Comparison of ENCODE assay signal across 24 cellular contexts in the genomic region with DNA sequence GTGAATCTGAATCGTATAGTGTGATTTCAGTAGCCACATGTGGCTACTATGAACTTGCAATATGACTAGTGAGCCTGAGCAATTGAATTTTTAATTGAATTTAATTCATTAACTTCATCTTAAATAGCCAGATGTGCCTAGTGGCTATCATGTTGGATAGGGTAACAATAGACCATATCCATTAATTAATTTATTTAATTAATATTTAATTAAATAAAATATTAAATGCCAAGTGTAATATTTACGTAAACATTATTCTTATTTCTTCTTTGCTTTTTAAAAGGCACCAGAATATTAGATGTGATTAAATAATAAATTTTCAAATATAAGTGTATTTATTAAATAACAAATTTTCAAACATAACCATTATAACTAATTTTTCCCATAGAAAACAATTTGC.
DNase-seq lines count a peak whose midpoint lies in the region; ATAC-seq, FAIRE-seq and TF ChIP-seq lines count a peak whose summit lies in the region.
"Had no signal": no experiment of that assay in that cellular context is flagged by ENCODE, and none has a peak within 500 bp of the region (broad histone marks: within the 10 kb centered on the region; RNA-seq: fewer than 3 reads in every experiment).

No MANE protein-coding gene starts in this region.

- no peak overlapping the region for H3K4me3 ChIP-seq in kidney (ENCODE audit: low read length in 2 of 2)
- H3K4me3 ChIP-seq: A549, BLaER1, GM12878 had no signal

- ATAC-seq in GM19035 (IDR thresholded peaks at IDR 0.05; ENCODE audit: unreplicated experiment) = no peak
- no peak for ATAC-seq in GM19351 (IDR thresholded peaks at IDR 0.05; ENCODE audit: unreplicated experiment)
- ATAC-seq: A549; CD8-positive, alpha-beta T cell; GM12878 had no signal

- H3K27ac ChIP-seq in kidney (ENCODE audit: low read depth in 2 of 2, low read length in 2 of 2) = no peak overlapping the region
- H3K27ac ChIP-seq: 22Rv1, A549, BLaER1 had no signal

- TF ChIP-seq CTCF in kidney (IDR thresholded peaks at IDR 0.05; ENCODE audit: borderline replicate concordance, extremely low read depth, insufficient read depth) = no peak

- no peak for DNase-seq in kidney
- DNase-seq in NCI-H2196 (lab: John Stamatoyannopoulos, UW; ENCODE audit: unreplicated experiment) = no peak
- no peak for DNase-seq in AG08395 (ENCODE audit: low spot score)
- DNase-seq: BE2C; C1 segment of cervical spinal cord; Caco-2; Calu3; CD4-positive, CD25-positive, alpha-beta regulatory T cell; CD8-positive, alpha-beta T cell; DMS79 treated with DMSO at 0.1 percent for 48 hours; GDM1 had no signal

- peak; percentile 74 for FAIRE-seq in G401.6 (lab: Jason Lieb, UNC)
- FAIRE-seq in TTC549 (lab: Jason Lieb, UNC) = peak; percentile 25
- FAIRE-seq in colon (lab: Jason Lieb, UNC) = peak; percentile 43
- FAIRE-seq in kidney (lab: Jason Lieb, UNC) = peak; percentile 87
- FAIRE-seq: A549, D721Med, GM12878, GM12892, GM18507, GM19239 had no signal

- no peaks in the 10 kb centered on the region for H3K9me3 ChIP-seq in kidney (ENCODE audit: control insufficient read depth in 1 of 2, low read length in 2 of 2)
- H3K9me3 ChIP-seq: A549, BE2C, BLaER1, Caco-2 had no signal

- H3K4me1 ChIP-seq in kidney (ENCODE audit: control insufficient read depth in 1 of 2, insufficient read depth in 1 of 2, low read depth in 1 of 2, low read length in 2 of 2) = no peaks in the 10 kb centered on the region
- H3K4me1 ChIP-seq: A549, BE2C, BLaER1, Caco-2 had no signal

- intact Hi-C loops in kidney (cut with DNase I) = no loop called here

- no peaks in the 10 kb centered on the region for H3K36me3 ChIP-seq in kidney (ENCODE audit: control insufficient read depth in 1 of 2, insufficient read depth in 2 of 2, low read length in 2 of 2)
- H3K36me3 ChIP-seq: BE2C, BLaER1 had no signal

- no peak overlapping the region for H3K9ac ChIP-seq in kidney (ENCODE audit: low read length in 2 of 2)
- H3K9ac ChIP-seq: BLaER1 had no signal
